ENCODE assay signal across 8 cellular contexts in genomic region chr21:38806153-38806941, GRCh38. TPM values are rescaled to one million over a fixed set of nuclear protein-coding genes. Genes with fewer than 3 reads are reported as not detected.
A peak's percentile ranks its signal among the peaks of the same experiment; 100 is the strongest.
DNase-seq lines count a peak whose midpoint lies in the region; ATAC-seq and TF ChIP-seq lines count a peak whose summit lies in the region.

No MANE protein-coding gene starts in this region.

- H3K27ac ChIP-seq in Peyer's patch = peak overlapping the region; percentile 85 to 98 (median 97)
- H3K27ac ChIP-seq in adipose tissue (ENCODE audit: low read depth, low read length) = peak overlapping the region; percentile 91
- H3K27ac ChIP-seq in spleen = peak overlapping the region; percentile 90 to 99 (median 98)

- intact Hi-C loops in spleen (cut with DNase I; ENCODE audit: low total_unique reads) = loop anchor here (10.0 kb wide), 1 partner anchor 62 kb away; no protein-coding TSS in a partner anchor

- peaks cover 0 to 28% (median 0%) of the 10 kb centered on the region in 3 donors for H3K36me3 ChIP-seq in Peyer's patch
- H3K36me3 ChIP-seq in spleen = peaks cover 0 to 31% (median 8%) of the 10 kb centered on the region in 6 donors

- no peak for TF ChIP-seq POLR2A in Peyer's patch (IDR thresholded peaks at IDR 0.05)
- no peak for TF ChIP-seq POLR2A in spleen (IDR thresholded peaks at IDR 0.05)

- DNase-seq in Peyer's patch (peak in 1 of 3 donors; percentile 68), spleen (peak; percentile 90), foreskin melanocyte (no peak), NCI-H2196 treated with DMSO at 0.1 percent for 48 hours (lab: John Stamatoyannopoulos, UW; ENCODE audit: unreplicated experiment) (no peak)

- 0 out of 2 replicates have a peak, but pooled peaks have one; percentile 9 for TF ChIP-seq CTCF in GM12874 (IDR thresholded peaks at IDR 0.05; ENCODE audit: insufficient read depth, low read depth, low read length)
- peak in 1 of 6 experiments; percentile 6 for TF ChIP-seq CTCF in Peyer's patch (IDR thresholded peaks at IDR 0.05)
- TF ChIP-seq CTCF in spleen (IDR thresholded peaks at IDR 0.05 in 8 of 11, conservative IDR thresholded peaks at IDR 0.05 in 3 of 11) = no peak

- peak overlapping the region; percentile 86 to 98 (median 88) for H3K4me3 ChIP-seq in Peyer's patch
- H3K4me3 ChIP-seq in iPS-11a (ENCODE audit: low read depth, low read length) = peak overlapping the region; percentile 73
- peak overlapping the region; percentile 60 to 90 (median 76) for H3K4me3 ChIP-seq in spleen

- WGBS in adipose tissue, 3 donors = 1 to 2% (median 2%) methylated on average over 71 to 72 of the region's 72 CpGs
- WGBS in spleen, 5 donors = 0 to 1% (median 1%) methylated on average over 30 to 72 of the region's 72 CpGs

- peaks cover 0 to 23% (median 3%) of the 10 kb centered on the region in 4 donors for H3K4me1 ChIP-seq in Peyer's patch
- peaks cover 0 to 73% (median 32%) of the 10 kb centered on the region in 6 donors for H3K4me1 ChIP-seq in spleen

- peak; percentile 32 for ATAC-seq in HG02642 (IDR thresholded peaks at IDR 0.05; ENCODE audit: poor library complexity, unreplicated experiment)

- H3K27me3 ChIP-seq in Peyer's patch (no peaks in the 10 kb centered on the region), spleen (replicated peaks in 1 of 7) (peaks cover 0 to 12% (median 0%) of the 10 kb centered on the region in 7 donors)

- H3K9me3 ChIP-seq in Peyer's patch (no peaks in the 10 kb centered on the region), spleen (no peaks in the 10 kb centered on the region)

RNA-seq across cellular contexts. Expression of gene ETS2, which starts 0.6 kb away (rescaled TPM):
- total RNA-seq in Peyer's patch (100 to 1,000 TPM; 127 to 186 (median 147) TPM), spleen (100 to 1,000 TPM; 287 to 590 (median 388) TPM)
- polyA plus RNA-seq in adipose tissue (10 to 100 TPM; 12.0 to 78.3 (median 39.7) TPM), spleen (100 to 1,000 TPM in 1 of 3 donors, 10 to 100 TPM in 2; 44.4 to 113 (median 44.6) TPM)
